In the genomic region with DNA sequence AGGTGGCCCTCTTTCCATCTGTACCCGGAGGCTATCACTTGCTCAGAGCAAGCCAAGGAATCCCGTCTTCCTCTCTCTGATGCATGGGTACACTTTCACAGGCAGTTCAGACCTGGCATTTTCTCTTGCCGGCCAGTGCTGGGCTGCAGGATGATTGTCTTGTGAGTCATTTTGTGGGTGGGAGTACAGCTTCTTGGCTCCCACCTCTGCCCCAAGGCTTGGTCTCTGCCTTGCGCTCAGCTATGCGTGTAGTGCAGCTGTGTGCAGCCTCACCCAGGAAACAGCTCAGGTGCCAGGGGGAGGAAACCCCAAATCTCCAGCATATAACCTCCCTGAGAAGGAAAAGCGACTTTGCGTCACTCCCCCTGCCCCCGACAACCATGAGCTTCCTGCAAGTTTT, we compare ENCODE assay signal across 21 cellular contexts. TPM values are rescaled to one million over a fixed set of nuclear protein-coding genes. Genes with fewer than 3 reads are reported as not detected.
DNase-seq lines count a peak whose midpoint lies in the region; ATAC-seq and TF ChIP-seq lines count a peak whose summit lies in the region.
"Had no signal": no experiment of that assay in that cellular context is flagged by ENCODE, and none has a peak within 500 bp of the region (broad histone marks: within the 10 kb centered on the region; RNA-seq: fewer than 3 reads in every experiment).

No MANE protein-coding gene starts in this region.

- no TSS peak for BruUV-seq in PC-3 (replicated peaks; lab: Mats Ljungman, UMichigan)

- no peak for TF ChIP-seq CTCF in PC-3 (conservative IDR thresholded peaks at IDR 0.05; ENCODE audit: low read depth, low read length)

- no peaks in the 10 kb centered on the region for H3K36me3 Mint-ChIP-seq in activated CD8-positive, alpha-beta memory T cell treated with anti-CD3 and anti-CD28 coated beads, Interleukin-2, amount 10 ng/mL, durations not matched to agents 7 days and 5 days
- H3K36me3 Mint-ChIP-seq: CD14-positive monocyte; stimulated activated memory B cell treated with anti-CD40 and anti-IgM and Interleukin-4, amounts not matched to agents 10 μg/mL and 1 μg/mL and 100 μg/mL, for 72 hours had no signal

- in situ Hi-C loops in KBM-7 (cut with MboI; ENCODE audit: low pct_unique_long_range_greater_than_20kb, low sequenced_read_pairs) = no loop called here

- no peak overlapping the region for H3K4me3 ChIP-seq in PC-3 (ENCODE audit: low read length)
- H3K4me3 ChIP-seq: dorsolateral prefrontal cortex, GM12878, Peyer's patch, uterus had no signal

- no peak overlapping the region; the same call in 1 of the 2 replicates for H3K4me2 ChIP-seq in PC-3 (ENCODE audit: low read length)

- H3K9me3 ChIP-seq in PC-3 (ENCODE audit: low read length) = no peaks in the 10 kb centered on the region; the same call in 1 of the 2 replicates
- H3K9me3 ChIP-seq: neutrophil, Peyer's patch, uterus had no signal

- DNase-seq in ELF-1 (ENCODE audit: low read depth, low spot score) (peak; percentile 86), PC-3 (peak; percentile 76), renal cortical epithelial cell (ENCODE audit: low read depth) (peak; percentile 96), anterior cingulate cortex (lab: John Stamatoyannopoulos, UW) (no peak), KBM-7 (no peak)
- no peak for DNase-seq in activated CD8-positive, alpha-beta memory T cell treated with anti-CD3 and anti-CD28 coated beads, Interleukin-2, amount 10 ng/mL, durations not matched to agents 7 days and 5 days
- DNase-seq: activated gamma-delta T cell, DND-41, dorsolateral prefrontal cortex, NCI-H2029 treated with DMSO at 0.1 percent for 48 hours, NCI-H524 treated with DMSO at 0.1 percent for 48 hours, Peyer's patch, uterus had no signal

- H3K9ac ChIP-seq in PC-3 (ENCODE audit: low read length) = no peak overlapping the region

- no peaks in the 10 kb centered on the region for H3K79me2 ChIP-seq in PC-3 (ENCODE audit: low read length)

- no peaks in the 10 kb centered on the region for H4K20me1 ChIP-seq in PC-3 (ENCODE audit: low read length)

- POLR2A ChIA-PET in PC-3 (lab: Charles Lee; ENCODE audit: unreplicated experiment) = no interaction called here

- no peaks in the 10 kb centered on the region for H3F3A ChIP-seq in PC-3 (ENCODE audit: low read length, unreplicated experiment)

- H3K27ac Mint-ChIP-seq in activated CD8-positive, alpha-beta memory T cell treated with anti-CD3 and anti-CD28 coated beads, Interleukin-2, amount 10 ng/mL, durations not matched to agents 7 days and 5 days = no peak overlapping the region
- H3K27ac Mint-ChIP-seq: CD14-positive monocyte; stimulated activated memory B cell treated with anti-CD40 and anti-IgM and Interleukin-4, amounts not matched to agents 10 μg/mL and 1 μg/mL and 100 μg/mL, for 72 hours had no signal

- CTCF ChIA-PET in PC-3 (lab: Charles Lee) = no interaction called here
- CTCF ChIA-PET in activated CD8-positive, alpha-beta memory T cell treated with anti-CD3 and anti-CD28 coated beads, Interleukin-2, amount 10 ng/mL, durations not matched to agents 7 days and 5 days (lab: Charles Lee) = no interaction called here

- no peak overlapping the region for H2AFZ ChIP-seq in PC-3 (ENCODE audit: low read length)

- H3K27me3 Mint-ChIP-seq in activated CD8-positive, alpha-beta memory T cell treated with anti-CD3 and anti-CD28 coated beads, Interleukin-2, amount 10 ng/mL, durations not matched to agents 7 days and 5 days = peaks cover 22% of the 10 kb centered on the region

- H3K4me1 Mint-ChIP-seq in activated CD8-positive, alpha-beta memory T cell treated with anti-CD3 and anti-CD28 coated beads, Interleukin-2, amount 10 ng/mL, durations not matched to agents 7 days and 5 days = no peaks in the 10 kb centered on the region
- H3K4me1 Mint-ChIP-seq: CD14-positive monocyte had no signal

- 0 out of 2 replicates have a peak, but pooled peaks cover 3% of the 10 kb centered on the region for H3K27me3 ChIP-seq in PC-3 (ENCODE audit: low read length)

- peak; percentile 72 for ATAC-seq in PC-3
- peak; percentile 53 for ATAC-seq in esophagus mucosa
- ATAC-seq in activated CD8-positive, alpha-beta memory T cell treated with anti-CD3 and anti-CD28 coated beads, Interleukin-2, amount 10 ng/mL, durations not matched to agents 7 days and 5 days = no peak
- no peak for ATAC-seq in HG02588 (IDR thresholded peaks at IDR 0.05; ENCODE audit: unreplicated experiment)
- ATAC-seq: GM12878; stimulated activated memory B cell treated with anti-CD40 and anti-IgM and Interleukin-4, amounts not matched to agents 10 μg/mL and 1 μg/mL and 100 μg/mL, for 72 hours had no signal

- intact Hi-C loops in PC-3 (cut with micrococcal nuclease) = loop anchor here (10.0 kb wide), 1 partner anchor 746 kb away; a partner anchor contains a TSS

- H3K4me1 ChIP-seq in PC-3 (ENCODE audit: insufficient read depth, low read length) = peaks cover 12% of the 10 kb centered on the region; the same call in 1 of the 2 replicates
- H3K4me1 ChIP-seq: Peyer's patch had no signal

- no peak overlapping the region for H3K4me3 Mint-ChIP-seq in activated CD8-positive, alpha-beta memory T cell treated with anti-CD3 and anti-CD28 coated beads, Interleukin-2, amount 10 ng/mL, durations not matched to agents 7 days and 5 days
- H3K4me3 Mint-ChIP-seq: stimulated activated memory B cell treated with anti-CD40 and anti-IgM and Interleukin-4, amounts not matched to agents 10 μg/mL and 1 μg/mL and 100 μg/mL, for 72 hours had no signal

- no peaks in the 10 kb centered on the region for H3K36me3 ChIP-seq in PC-3 (ENCODE audit: low read depth, low read length)
- H3K36me3 ChIP-seq: neutrophil, Peyer's patch, uterus had no signal

- H3K9me3 Mint-ChIP-seq in activated CD8-positive, alpha-beta memory T cell treated with anti-CD3 and anti-CD28 coated beads, Interleukin-2, amount 10 ng/mL, durations not matched to agents 7 days and 5 days (ENCODE audit: low read depth) = no peaks in the 10 kb centered on the region
- H3K9me3 Mint-ChIP-seq: stimulated activated memory B cell treated with anti-CD40 and anti-IgM and Interleukin-4, amounts not matched to agents 10 μg/mL and 1 μg/mL and 100 μg/mL, for 72 hours had no signal

- H3K27ac ChIP-seq in PC-3 (ENCODE audit: low read length) = no peak overlapping the region
- H3K27ac ChIP-seq: dorsolateral prefrontal cortex, neutrophil, Peyer's patch, uterus had no signal

- no peaks in the 10 kb centered on the region for H3K9me2 ChIP-seq in PC-3 (replicated peaks; ENCODE audit: low read length)

RNA-seq across cellular contexts. Expression of a gene that starts 3.9 kb away (rescaled TPM):
- total RNA-seq in PC-3 (2014; rRNA removed) = not detected in 2 replicates
- total RNA-seq in esophagus mucosa = 0.44 TPM
- total RNA-seq in renal cortical epithelial cell = 10.6 and 12.2 TPM in 2 replicates
- not detected for total RNA-seq in activated CD8-positive, alpha-beta memory T cell treated with anti-CD3 and anti-CD28 coated beads, Interleukin-2, amount 10 ng/mL, durations not matched to agents 7 days and 5 days
- total RNA-seq: GM12878; LHCN-M2; T-helper 1 cell treated with Interleukin-12 subunit alpha and Interleukin-12 subunit beta and Interleukin-4 antibody, amounts not matched to agents 30 ng/mL and 1 ng/mL, for 36 hours had no signal

Comparison
In these comparisons a context has a peak if more than half of its experiments do, and no peak if none do; other contexts are left out.
1. DNase-seq: peak in ELF-1 (single experiment), PC-3 (single experiment) and renal cortical epithelial cell (single experiment); none in anterior cingulate cortex (0 of 58), activated CD8-positive, alpha-beta memory T cell treated with anti-CD3 and anti-CD28 coated beads, Interleukin-2, amount 10 ng/mL, durations not matched to agents 7 days and 5 days (single experiment) and KBM-7 (single experiment).
2. ATAC-seq: peak in PC-3 (single experiment) and esophagus mucosa (single experiment); none in activated CD8-positive, alpha-beta memory T cell treated with anti-CD3 and anti-CD28 coated beads, Interleukin-2, amount 10 ng/mL, durations not matched to agents 7 days and 5 days (single experiment) and HG02588 (single experiment).